In the genomic region with DNA sequence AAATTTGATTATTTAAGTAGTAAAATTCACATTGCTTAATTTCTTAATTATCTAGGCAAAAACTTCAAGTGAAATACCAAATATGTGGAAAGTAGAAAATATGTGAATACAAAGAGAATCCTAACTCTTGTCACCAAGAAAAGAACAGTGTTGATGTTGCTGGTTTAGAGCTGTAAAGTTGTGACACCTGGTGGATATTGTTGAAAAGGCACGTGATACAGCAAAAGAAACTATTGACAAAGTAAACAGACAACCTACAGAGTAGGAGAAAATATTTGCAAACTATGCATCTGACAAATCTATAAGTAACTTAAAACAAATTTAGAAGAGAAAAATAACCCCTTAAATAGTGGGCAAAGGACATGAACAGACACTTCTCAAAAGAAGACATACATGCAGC, we compare ENCODE assay signal across 8 cellular contexts. TPM values are rescaled to one million over a fixed set of nuclear protein-coding genes. Genes with fewer than 3 reads are reported as not detected.
DNase-seq lines count a peak whose midpoint lies in the region; ATAC-seq, FAIRE-seq and TF ChIP-seq lines count a peak whose summit lies in the region.

No MANE protein-coding gene starts in this region.

- no peaks in the 10 kb centered on the region for H3K4me1 Mint-ChIP-seq in activated CD4-positive, alpha-beta T cell treated with anti-CD3 and anti-CD28 coated beads, Interleukin-2, amount 10 ng/mL, durations not matched to agents 7 days and 5 days

- H3K4me3 Mint-ChIP-seq in activated CD4-positive, alpha-beta T cell treated with anti-CD3 and anti-CD28 coated beads, Interleukin-2, amount 10 ng/mL, durations not matched to agents 7 days and 5 days, result no peak overlapping the region

- DNase-seq in heart right ventricle (no peak), right cardiac atrium (no peak), RKO (ENCODE audit: low spot score) (peak; percentile 61)
- DNase-seq in activated CD4-positive, alpha-beta T cell treated with anti-CD3 and anti-CD28 coated beads, Interleukin-2, amount 10 ng/mL, durations not matched to agents 7 days and 5 days, result no peak
- DNase-seq in stimulated activated CD4-positive, alpha-beta T cell treated with anti-CD3 and anti-CD28 coated beads, Interleukin-1b, Interleukin-23, amount 100 ng/mL, for 48 hours, result no peak

- H3K4me3 ChIP-seq in heart right ventricle (no peak overlapping the region), right cardiac atrium (ENCODE audit: low read length) (no peak overlapping the region)

- POLR2A ChIA-PET in activated CD4-positive, alpha-beta T cell treated with anti-CD3 and anti-CD28 coated beads, Interleukin-2, amount 10 ng/mL, durations not matched to agents 7 days and 5 days (lab: Charles Lee), result no interaction called here

- FAIRE-seq in islet of Langerhans (lab: Jason Lieb, UNC), result peak; percentile 73

- H3K9me3 ChIP-seq in heart right ventricle, result no peaks in the 10 kb centered on the region
- no peaks in the 10 kb centered on the region for H3K9me3 ChIP-seq in right cardiac atrium (ENCODE audit: control insufficient read depth, low read length)

- no peak overlapping the region for H3K27ac Mint-ChIP-seq in activated CD4-positive, alpha-beta T cell treated with anti-CD3 and anti-CD28 coated beads, Interleukin-2, amount 10 ng/mL, durations not matched to agents 7 days and 5 days

- 35 to 52% methylated on average over 1 of the region's 1 CpG for WGBS in heart right ventricle, 2 donors
- WGBS in right cardiac atrium, result 35% methylated on average over 1 of the region's 1 CpG

- ATAC-seq in heart right ventricle (no peak), right cardiac atrium (no peak), HG03095 (IDR thresholded peaks at IDR 0.05; ENCODE audit: unreplicated experiment) (peak; percentile 61), HG03571 (IDR thresholded peaks at IDR 0.05; ENCODE audit: unreplicated experiment) (no peak)

- intact Hi-C loops in heart right ventricle (cut with DNase I), result no loop called here
- intact Hi-C loops in right cardiac atrium (cut with DNase I), result no loop called here

- H3K36me3 ChIP-seq in heart right ventricle, result peaks cover 0 to 12% (median 0%) of the 10 kb centered on the region in 9 donors

- H3K27me3 ChIP-seq in heart right ventricle (no peaks in the 10 kb centered on the region), right cardiac atrium (ENCODE audit: control insufficient read depth, insufficient read depth) (no peaks in the 10 kb centered on the region)

- no peaks in the 10 kb centered on the region for H3K9me3 Mint-ChIP-seq in activated CD4-positive, alpha-beta T cell treated with anti-CD3 and anti-CD28 coated beads, Interleukin-2, amount 10 ng/mL, durations not matched to agents 7 days and 5 days

- peak in 6 of 9 donors; percentile 29 to 49 (median 39) for TF ChIP-seq CTCF in heart right ventricle (IDR thresholded peaks at IDR 0.05)

- no peaks in the 10 kb centered on the region for H3K27me3 Mint-ChIP-seq in activated CD4-positive, alpha-beta T cell treated with anti-CD3 and anti-CD28 coated beads, Interleukin-2, amount 10 ng/mL, durations not matched to agents 7 days and 5 days

- H3K27ac ChIP-seq in heart right ventricle, result no peak overlapping the region
- H3K27ac ChIP-seq in right cardiac atrium (ENCODE audit: low read length), result no peak overlapping the region

- H3K36me3 Mint-ChIP-seq in activated CD4-positive, alpha-beta T cell treated with anti-CD3 and anti-CD28 coated beads, Interleukin-2, amount 10 ng/mL, durations not matched to agents 7 days and 5 days (ENCODE audit: low read depth), result no peaks in the 10 kb centered on the region

- CTCF ChIA-PET in activated CD4-positive, alpha-beta T cell treated with anti-CD3 and anti-CD28 coated beads, Interleukin-2, amount 10 ng/mL, durations not matched to agents 7 days and 5 days (lab: Charles Lee), result no interaction called here

- H3K4me1 ChIP-seq in heart right ventricle (no peaks in the 10 kb centered on the region), right cardiac atrium (ENCODE audit: control insufficient read depth, insufficient read depth, low read length) (no peaks in the 10 kb centered on the region)

RNA-seq across cellular contexts. Expression of a gene that starts 25.6 kb away (rescaled TPM):
- total RNA-seq in heart right ventricle, result 10 to 100 TPM; 25.1 to 35.9 (median 30.7) TPM
- polyA plus RNA-seq in heart right ventricle, result 10 to 100 TPM; 38.5 to 38.8 TPM
- 10 to 100 TPM; 36.3 to 40.5 (median 38.4) TPM for total RNA-seq in right cardiac atrium
- polyA plus RNA-seq in right cardiac atrium, result 40.6 TPM
- total RNA-seq in activated CD4-positive, alpha-beta T cell treated with anti-CD3 and anti-CD28 coated beads, Interleukin-2, amount 10 ng/mL, durations not matched to agents 7 days and 5 days, result 10 to 100 TPM; 63.1 to 80.0 TPM
